In genomic region chr13:38348890-38349289, GRCh38 we compare ENCODE assay signal across 8 cellular contexts. TPM values are rescaled to one million over a fixed set of nuclear protein-coding genes. Genes with fewer than 3 reads are reported as not detected.
DNase-seq lines count a peak whose midpoint lies in the region; ATAC-seq, FAIRE-seq and TF ChIP-seq lines count a peak whose summit lies in the region.

No MANE protein-coding gene starts in this region.

- no peaks in the 10 kb centered on the region for H3K27me3 Mint-ChIP-seq in activated CD4-positive, alpha-beta T cell treated with anti-CD3 and anti-CD28 coated beads, Interleukin-2, amount 10 ng/mL, durations not matched to agents 7 days and 5 days
- no peaks in the 10 kb centered on the region for H3K27me3 Mint-ChIP-seq in neural progenitor cell (ENCODE audit: insufficient read depth, low read depth)

- WGBS in esophagus muscularis mucosa = 2% methylated on average over 11 of the region's 11 CpGs

- no peak for TF ChIP-seq EP300 in esophagus muscularis mucosa (IDR thresholded peaks at IDR 0.05)

- peaks cover 33% of the 10 kb centered on the region for H3K4me1 Mint-ChIP-seq in activated CD4-positive, alpha-beta T cell treated with anti-CD3 and anti-CD28 coated beads, Interleukin-2, amount 10 ng/mL, durations not matched to agents 7 days and 5 days
- peaks cover 22% of the 10 kb centered on the region for H3K4me1 Mint-ChIP-seq in neural progenitor cell

- peak overlapping the region; percentile 98 for H3K4me3 Mint-ChIP-seq in activated CD4-positive, alpha-beta T cell treated with anti-CD3 and anti-CD28 coated beads, Interleukin-2, amount 10 ng/mL, durations not matched to agents 7 days and 5 days
- peak overlapping the region; percentile 96 for H3K4me3 Mint-ChIP-seq in neural progenitor cell

- H3K79me2 ChIP-seq in neural progenitor cell (ENCODE audit: low read depth) = peaks cover 34% of the 10 kb centered on the region

- H4K20me1 ChIP-seq in neural progenitor cell (ENCODE audit: low read depth) = no peaks in the 10 kb centered on the region

- H3K9me3 ChIP-seq in esophagus muscularis mucosa = no peaks in the 10 kb centered on the region
- no peaks in the 10 kb centered on the region for H3K9me3 ChIP-seq in neural progenitor cell (ENCODE audit: low read depth)

- peak overlapping the region; percentile 84 for H3K4me2 ChIP-seq in neural progenitor cell

- H3K4me3 ChIP-seq in esophagus muscularis mucosa (peak overlapping the region; percentile 71 to 86 (median 77)), neural progenitor cell (peak overlapping the region; percentile 64)

- peaks cover 0 to 7% (median 3%) of the 10 kb centered on the region in 4 donors for H3K36me3 ChIP-seq in esophagus muscularis mucosa
- no peaks in the 10 kb centered on the region for H3K36me3 ChIP-seq in neural progenitor cell

- peaks cover 21% of the 10 kb centered on the region for H3K36me3 Mint-ChIP-seq in activated CD4-positive, alpha-beta T cell treated with anti-CD3 and anti-CD28 coated beads, Interleukin-2, amount 10 ng/mL, durations not matched to agents 7 days and 5 days (ENCODE audit: low read depth)
- H3K36me3 Mint-ChIP-seq in neural progenitor cell = peaks cover 3% of the 10 kb centered on the region

- H3K27me3 ChIP-seq in esophagus muscularis mucosa = no peaks in the 10 kb centered on the region
- H3K27me3 ChIP-seq in neural progenitor cell = no peaks in the 10 kb centered on the region

- peak overlapping the region; percentile 100 for H2AFZ ChIP-seq in neural progenitor cell (replicated peaks)

- H3K4me1 ChIP-seq in esophagus muscularis mucosa (peaks cover 10 to 33% (median 28%) of the 10 kb centered on the region in 4 donors), neural progenitor cell (peaks cover 12% of the 10 kb centered on the region)

- no peaks in the 10 kb centered on the region for H3F3A ChIP-seq in neural progenitor cell (ENCODE audit: low read depth)

- no peak for TF ChIP-seq POLR2A in esophagus muscularis mucosa (IDR thresholded peaks at IDR 0.05; ENCODE audit: low read depth)

- H3K27ac Mint-ChIP-seq in activated CD4-positive, alpha-beta T cell treated with anti-CD3 and anti-CD28 coated beads, Interleukin-2, amount 10 ng/mL, durations not matched to agents 7 days and 5 days = peak overlapping the region; percentile 98
- peak overlapping the region; percentile 94 for H3K27ac Mint-ChIP-seq in neural progenitor cell

- H3K9ac ChIP-seq in neural progenitor cell = no peak overlapping the region

- CTCF ChIA-PET in activated CD4-positive, alpha-beta T cell treated with anti-CD3 and anti-CD28 coated beads, Interleukin-2, amount 10 ng/mL, durations not matched to agents 7 days and 5 days (lab: Charles Lee) = interaction anchor here (0.6 to 1.2 kb wide), 3 partner anchors 8 to 152 kb away, joined by 3 read pairs; no protein-coding TSS in a partner anchor

- TF ChIP-seq CTCF in esophagus muscularis mucosa (IDR thresholded peaks at IDR 0.05) (no peak), neural progenitor cell (IDR thresholded peaks at IDR 0.05) (no peak)

- POLR2A ChIA-PET in activated CD4-positive, alpha-beta T cell treated with anti-CD3 and anti-CD28 coated beads, Interleukin-2, amount 10 ng/mL, durations not matched to agents 7 days and 5 days (lab: Charles Lee) = no interaction called here

- FAIRE-seq in urothelium cell line (lab: Jason Lieb, UNC) = no peak

- intact Hi-C loops in esophagus muscularis mucosa (cut with DNase I) = no loop called here

- ATAC-seq in GM21381 (IDR thresholded peaks at IDR 0.05; ENCODE audit: unreplicated experiment) (peak; percentile 11), HG03575 (IDR thresholded peaks at IDR 0.05; ENCODE audit: extremely low read depth, insufficient number of reproducible peaks, low FRiP score, unreplicated experiment) (peak; percentile 12)

- H3K27ac ChIP-seq in esophagus muscularis mucosa (replicated peaks in 1 of 4) (peak overlapping the region; percentile 85 to 89 (median 88)), neural progenitor cell (no peak overlapping the region)

- peak; percentile 16 for DNase-seq in DMS153 (lab: John Stamatoyannopoulos, UW)
- peak; percentile 20 for DNase-seq in activated CD4-positive, alpha-beta T cell treated with anti-CD3 and anti-CD28 coated beads, Interleukin-2, amount 10 ng/mL, durations not matched to agents 7 days and 5 days
- DNase-seq in esophagus muscularis mucosa (ENCODE audit: extremely low spot score) = no peak
- DNase-seq in neural progenitor cell (ENCODE audit: low spot score) = no peak
- peak; percentile 8 for DNase-seq in urothelium cell line (ENCODE audit: low spot score)
- no peak for DNase-seq in GF-D8 (lab: John Stamatoyannopoulos, UW)

- no peaks in the 10 kb centered on the region for H3K9me3 Mint-ChIP-seq in activated CD4-positive, alpha-beta T cell treated with anti-CD3 and anti-CD28 coated beads, Interleukin-2, amount 10 ng/mL, durations not matched to agents 7 days and 5 days
- H3K9me3 Mint-ChIP-seq in neural progenitor cell = no peaks in the 10 kb centered on the region

RNA-seq across cellular contexts. Expression of gene UFM1, which starts 0.8 kb away (rescaled TPM):
- 10 to 100 TPM; 34.2 to 36.8 TPM for total RNA-seq in activated CD4-positive, alpha-beta T cell treated with anti-CD3 and anti-CD28 coated beads, Interleukin-2, amount 10 ng/mL, durations not matched to agents 7 days and 5 days
- total RNA-seq in esophagus muscularis mucosa (10 to 100 TPM; 36.2 to 51.0 (median 44.4) TPM), neural progenitor cell (ENCODE audit: low replicate concordance) (52.8 and 76.0 TPM in 2 replicates)

Comparison
In these comparisons a context has a peak if more than half of its experiments do, and no peak if none do; other contexts are left out.
1. DNase-seq: peak in DMS153 (single experiment), activated CD4-positive, alpha-beta T cell treated with anti-CD3 and anti-CD28 coated beads, Interleukin-2, amount 10 ng/mL, durations not matched to agents 7 days and 5 days (single experiment) and urothelium cell line (single experiment); none in esophagus muscularis mucosa (single experiment), neural progenitor cell (single experiment) and GF-D8 (single experiment).